Comparison of ENCODE assay signal across 10 cellular contexts in the genomic region with DNA sequence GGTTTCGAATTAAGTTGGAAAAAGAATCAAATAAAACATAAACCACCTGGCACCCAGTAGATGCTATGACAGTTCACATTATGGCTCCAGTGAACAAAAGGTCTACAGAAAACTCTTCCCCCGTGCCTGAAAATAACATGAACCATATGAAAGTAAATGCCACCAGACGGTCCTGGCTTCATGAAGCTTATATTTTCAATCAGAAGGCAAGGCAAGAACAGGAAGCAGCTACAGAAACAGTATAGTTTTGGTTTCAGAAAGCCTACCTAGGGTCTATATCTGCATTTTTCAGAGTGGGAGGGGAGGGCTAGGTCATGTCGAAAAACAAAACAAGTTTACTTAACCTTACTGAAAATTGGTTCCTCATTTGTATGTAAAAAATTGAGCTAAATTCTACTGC. TPM values are rescaled to one million over a fixed set of nuclear protein-coding genes. Genes with fewer than 3 reads are reported as not detected.
DNase-seq lines count a peak whose midpoint lies in the region; ATAC-seq, FAIRE-seq and TF ChIP-seq lines count a peak whose summit lies in the region.
"Had no signal": no experiment of that assay in that cellular context is flagged by ENCODE, and none has a peak within 500 bp of the region (broad histone marks: within the 10 kb centered on the region; RNA-seq: fewer than 3 reads in every experiment).

No MANE protein-coding gene starts in this region.

- no peaks in the 10 kb centered on the region for H3K36me3 ChIP-seq in KMS-11 (ENCODE audit: insufficient read depth)
- H3K36me3 ChIP-seq in osteoblast (ENCODE audit: insufficient read depth, low read length), result no peaks in the 10 kb centered on the region
- H3K36me3 ChIP-seq: SJSA1 had no signal

- H4K20me1 ChIP-seq in KMS-11 (ENCODE audit: insufficient read depth) (no peaks in the 10 kb centered on the region), osteoblast (ENCODE audit: insufficient read depth, low read length) (peaks cover 2% of the 10 kb centered on the region)

- no peak for TF ChIP-seq CTCF in KMS-11 (conservative IDR thresholded peaks at IDR 0.05; ENCODE audit: low read depth, low read length)
- no peak for TF ChIP-seq CTCF in osteoblast (IDR thresholded peaks at IDR 0.05; ENCODE audit: extremely low read depth, low read depth, low read length)

- H3K36me3 Mint-ChIP-seq in activated CD4-positive, alpha-beta T cell treated with anti-CD3 and anti-CD28 coated beads, Interleukin-2, amount 10 ng/mL, durations not matched to agents 24 days and 14 days (ENCODE audit: low read depth), result peaks cover 22% of the 10 kb centered on the region

- H2AFZ ChIP-seq in KMS-11 (ENCODE audit: low read depth), result peak overlapping the region; percentile 69; the same call in 1 of the 2 replicates
- no peak overlapping the region for H2AFZ ChIP-seq in osteoblast (ENCODE audit: low read length)

- intact Hi-C loops in activated CD4-positive, alpha-beta T cell treated with anti-CD3 and anti-CD28 coated beads, Interleukin-2, amount 10 ng/mL, durations not matched to agents 24 days and 14 days (cut with micrococcal nuclease), result loop anchor here (2.0 kb wide), 1 partner anchor 55 kb away; no protein-coding TSS in a partner anchor

- no peaks in the 10 kb centered on the region for H3K9me3 ChIP-seq in osteoblast (ENCODE audit: low read depth, low read length)
- H3K9me3 ChIP-seq: SJSA1 had no signal

- H3K79me2 ChIP-seq in KMS-11 (ENCODE audit: insufficient read depth, low read depth) (peaks cover 12% of the 10 kb centered on the region; the same call in 1 of the 2 replicates), osteoblast (ENCODE audit: insufficient read depth, low read length) (peaks cover 95% of the 10 kb centered on the region)

- FAIRE-seq in urothelium cell line (lab: Jason Lieb, UNC), result no peak

- H3K4me1 ChIP-seq in KMS-11 (ENCODE audit: low read depth, poor library complexity, severe bottlenecking) (peaks cover 40% of the 10 kb centered on the region), osteoblast (ENCODE audit: insufficient read depth, low read length) (peaks cover 12% of the 10 kb centered on the region)
- H3K4me1 ChIP-seq: SJSA1 had no signal

- peaks cover 20% of the 10 kb centered on the region for H3K4me1 Mint-ChIP-seq in activated CD4-positive, alpha-beta T cell treated with anti-CD3 and anti-CD28 coated beads, Interleukin-2, amount 10 ng/mL, durations not matched to agents 24 days and 14 days

- H3K27ac Mint-ChIP-seq in activated CD4-positive, alpha-beta T cell treated with anti-CD3 and anti-CD28 coated beads, Interleukin-2, amount 10 ng/mL, durations not matched to agents 24 days and 14 days, result peak overlapping the region; percentile 57
- H3K27ac Mint-ChIP-seq: brain had no signal

- H3K27me3 ChIP-seq in KMS-11 (ENCODE audit: insufficient read depth, low read depth) (no peaks in the 10 kb centered on the region), osteoblast (ENCODE audit: insufficient read depth, low read length) (no peaks in the 10 kb centered on the region)
- H3K27me3 ChIP-seq: SJSA1 had no signal

- H3K4me3 ChIP-seq in KMS-11 (IDR thresholded peaks at IDR 0.05; ENCODE audit: insufficient read depth, low read depth, low read length), result no peak overlapping the region
- H3K4me3 ChIP-seq in osteoblast (ENCODE audit: insufficient read depth, low read length), result no peak overlapping the region
- H3K4me3 ChIP-seq: SJSA1 had no signal

- peak overlapping the region; percentile 60; the same call in 1 of the 2 replicates for H3K9ac ChIP-seq in KMS-11

- peak; percentile 61 for DNase-seq in activated CD4-positive, alpha-beta T cell treated with anti-CD3 and anti-CD28 coated beads, Interleukin-2, amount 10 ng/mL, durations not matched to agents 24 days and 14 days
- DNase-seq in activated CD4-positive, alpha-beta T cell treated with anti-CD3 and anti-CD28 coated beads for 4 hours, result no peak
- DNase-seq in osteoblast (ENCODE audit: insufficient read length, low spot score, missing footprints) (no peak), DMS53 (lab: John Stamatoyannopoulos, UW) (no peak), urothelium cell line (ENCODE audit: low spot score) (no peak), inferior parietal cortex (ENCODE audit: extremely low spot score) (no peak)

- H3K27me3 Mint-ChIP-seq in activated CD4-positive, alpha-beta T cell treated with anti-CD3 and anti-CD28 coated beads, Interleukin-2, amount 10 ng/mL, durations not matched to agents 24 days and 14 days, result no peaks in the 10 kb centered on the region
- H3K27me3 Mint-ChIP-seq: brain had no signal

- H3K4me2 ChIP-seq in KMS-11, result peak overlapping the region; percentile 92
- no peak overlapping the region for H3K4me2 ChIP-seq in osteoblast (ENCODE audit: insufficient read depth, low read length)

- H3K4me3 Mint-ChIP-seq in activated CD4-positive, alpha-beta T cell treated with anti-CD3 and anti-CD28 coated beads, Interleukin-2, amount 10 ng/mL, durations not matched to agents 24 days and 14 days, result peak overlapping the region; percentile 28
- H3K4me3 Mint-ChIP-seq: brain had no signal

- peaks cover 8% of the 10 kb centered on the region for H3K9me3 Mint-ChIP-seq in activated CD4-positive, alpha-beta T cell treated with anti-CD3 and anti-CD28 coated beads, Interleukin-2, amount 10 ng/mL, durations not matched to agents 24 days and 14 days

- ATAC-seq in HG02588 (IDR thresholded peaks at IDR 0.05; ENCODE audit: unreplicated experiment), result peak; percentile 72

- peak overlapping the region; percentile 87 for H3K27ac ChIP-seq in KMS-11
- H3K27ac ChIP-seq in osteoblast (ENCODE audit: low read depth, low read length), result peak overlapping the region; percentile 83
- H3K27ac ChIP-seq: SJSA1 had no signal

RNA-seq across cellular contexts. Expression of gene RAB30, which starts 9.8 kb away (rescaled TPM):
- total RNA-seq in activated CD4-positive, alpha-beta T cell treated with anti-CD3 and anti-CD28 coated beads, Interleukin-2, amount 10 ng/mL, durations not matched to agents 24 days and 14 days, result 13.6 and 15.4 TPM in 2 replicates
- 21.0 and 27.4 TPM in 2 replicates for total RNA-seq in osteoblast
